In genomic region chr16:14133907-14134306, GRCh38 we compare ENCODE assay signal across 1 cellular context.
TF ChIP-seq lines count a peak whose summit lies in the region.

No MANE protein-coding gene starts in this region.

TF ChIP-seq in HEK293T, 16 proteins besides CTCF, POLR2A, EP300 and RAD21 (continued from another document):
- no peak for TF ChIP-seq NFRKB (IDR thresholded peaks at IDR 0.05)
- no peak for TF ChIP-seq SP1 (IDR thresholded peaks at IDR 0.05)
- TF ChIP-seq BHLHE40 (IDR thresholded peaks at IDR 0.05; ENCODE audit: borderline replicate concordance), result no peak
- no peak for TF ChIP-seq SUZ12 (IDR thresholded peaks at IDR 0.05)
- TF ChIP-seq FOXM1 (IDR thresholded peaks at IDR 0.05; ENCODE audit: borderline replicate concordance), result no peak
- TF ChIP-seq HDGF (IDR thresholded peaks at IDR 0.05; ENCODE audit: borderline replicate concordance), result no peak
- no peak for TF ChIP-seq ELF4 (IDR thresholded peaks at IDR 0.05)
- TF ChIP-seq TARDBP (IDR thresholded peaks at IDR 0.05), result no peak
- TF ChIP-seq LEF1 (IDR thresholded peaks at IDR 0.05; ENCODE audit: borderline replicate concordance), result no peak
- TF ChIP-seq PKNOX1 (IDR thresholded peaks at IDR 0.05), result no peak
- no peak for TF ChIP-seq FOXA1 (IDR thresholded peaks at IDR 0.05)
- no peak for TF ChIP-seq FOXK2 (IDR thresholded peaks at IDR 0.05)
